In genomic region chr3:185079620-185080019, GRCh38 we compare ENCODE assay signal across 16 cellular contexts.
DNase-seq lines count a peak whose midpoint lies in the region; ATAC-seq and TF ChIP-seq lines count a peak whose summit lies in the region.
"Had no signal": no experiment of that assay in that cellular context is flagged by ENCODE, and none has a peak within 500 bp of the region (broad histone marks: within the 10 kb centered on the region; RNA-seq: fewer than 3 reads in every experiment).

No MANE protein-coding gene starts in this region.

- no peaks in the 10 kb centered on the region for H3K27me3 Mint-ChIP-seq in activated CD8-positive, alpha-beta T cell treated with anti-CD3 and anti-CD28 coated beads for 36 hours
- no peaks in the 10 kb centered on the region for H3K27me3 Mint-ChIP-seq in osteocyte (ENCODE audit: unreplicated experiment)

- H3K9ac ChIP-seq in adipocyte (ENCODE audit: low read length), result no peak overlapping the region
- H3K9ac ChIP-seq: GM23248 had no signal

- CTCF ChIA-PET in activated CD8-positive, alpha-beta T cell treated with anti-CD3 and anti-CD28 coated beads for 36 hours (lab: Charles Lee), result no interaction called here

- H3K9me3 ChIP-seq in adipocyte (ENCODE audit: control insufficient read depth, low read length), result no peaks in the 10 kb centered on the region
- H3K9me3 ChIP-seq in testis, result no peaks in the 10 kb centered on the region
- H3K9me3 ChIP-seq in transverse colon, result no peaks in the 10 kb centered on the region
- H3K9me3 ChIP-seq: BE2C, HAP-1 had no signal

- no peak for ATAC-seq in activated CD8-positive, alpha-beta T cell treated with anti-CD3 and anti-CD28 coated beads for 36 hours

- H3K27me3 ChIP-seq in adipocyte (replicated peaks; ENCODE audit: control insufficient read depth, insufficient read depth, low read length) (no peaks in the 10 kb centered on the region), testis (no peaks in the 10 kb centered on the region), transverse colon (no peaks in the 10 kb centered on the region)
- H3K27me3 ChIP-seq: BE2C had no signal

- TF ChIP-seq POLR2A in testis (IDR thresholded peaks at IDR 0.05), result no peak
- no peak for TF ChIP-seq POLR2A in transverse colon (IDR thresholded peaks at IDR 0.05)

- H3K36me3 ChIP-seq in adipocyte (ENCODE audit: control insufficient read depth, insufficient read depth, low read length, severe bottlenecking) (no peaks in the 10 kb centered on the region), testis (ENCODE audit: low read depth, missing control alignments) (no peaks in the 10 kb centered on the region), transverse colon (peaks cover 0 to 9% (median 0%) of the 10 kb centered on the region in 4 donors)
- H3K36me3 ChIP-seq: BE2C, HAP-1 had no signal

- H3K4me3 Mint-ChIP-seq in activated CD8-positive, alpha-beta T cell treated with anti-CD3 and anti-CD28 coated beads for 36 hours, result no peak overlapping the region
- H3K4me3 Mint-ChIP-seq in osteocyte (ENCODE audit: unreplicated experiment), result no peak overlapping the region
- H3K4me3 Mint-ChIP-seq: CD4-positive, CD25-positive, alpha-beta regulatory T cell; CD8-positive, alpha-beta memory T cell had no signal

- intact Hi-C loops in testis (cut with DNase I; ENCODE audit: low total_unique reads), result no loop called here
- intact Hi-C loops in activated CD8-positive, alpha-beta T cell treated with anti-CD3 and anti-CD28 coated beads for 36 hours (cut with micrococcal nuclease), result no loop called here
- intact Hi-C loops in transverse colon (cut with DNase I; ENCODE audit: low total_unique reads), result no loop called here

- POLR2A ChIA-PET in activated CD8-positive, alpha-beta T cell treated with anti-CD3 and anti-CD28 coated beads for 36 hours (lab: Charles Lee), result interaction anchor here (1.0 kb wide), 1 partner anchor 29 kb away, joined by 3 read pairs; no protein-coding TSS in a partner anchor

- no peaks in the 10 kb centered on the region for H3K4me1 ChIP-seq in adipocyte (ENCODE audit: control insufficient read depth, insufficient read depth, low read length)
- H3K4me1 ChIP-seq in testis, result peaks cover 8% of the 10 kb centered on the region
- peaks cover 2 to 10% (median 5%) of the 10 kb centered on the region in 4 donors for H3K4me1 ChIP-seq in transverse colon
- H3K4me1 ChIP-seq: BE2C, HAP-1 had no signal

- DNase-seq in adipocyte (ENCODE audit: low read depth), result peak; percentile 12
- peak; percentile 25 for DNase-seq in fibroblast of peridontal ligament (ENCODE audit: extremely low read depth)
- peak; percentile 5 for DNase-seq in myocyte (ENCODE audit: low read depth)
- DNase-seq in testis, result no peak
- no peak for DNase-seq in activated CD8-positive, alpha-beta T cell treated with anti-CD3 and anti-CD28 coated beads for 36 hours
- DNase-seq in osteocyte (ENCODE audit: extremely low spot score, unreplicated experiment), result no peak
- DNase-seq in transverse colon, result no peak
- DNase-seq: ACHN; BE2C; C1 segment of cervical spinal cord; CD4-positive, CD25-positive, alpha-beta regulatory T cell; CD8-positive, alpha-beta memory T cell; COR-L47; DMS 273 treated with DMSO at 0.1 percent for 48 hours; GM23248 had no signal

- H3K27ac Mint-ChIP-seq in activated CD8-positive, alpha-beta T cell treated with anti-CD3 and anti-CD28 coated beads for 36 hours, result no peak overlapping the region
- H3K27ac Mint-ChIP-seq in osteocyte (ENCODE audit: unreplicated experiment), result no peak overlapping the region
- H3K27ac Mint-ChIP-seq: CD4-positive, CD25-positive, alpha-beta regulatory T cell; CD8-positive, alpha-beta memory T cell had no signal

- no peak overlapping the region for H3K4me3 ChIP-seq in adipocyte (ENCODE audit: low read length)
- no peak overlapping the region for H3K4me3 ChIP-seq in testis
- no peak overlapping the region for H3K4me3 ChIP-seq in transverse colon
- H3K4me3 ChIP-seq: GM23248, HAP-1 had no signal

- H3K36me3 Mint-ChIP-seq in activated CD8-positive, alpha-beta T cell treated with anti-CD3 and anti-CD28 coated beads for 36 hours (ENCODE audit: low read depth), result no peaks in the 10 kb centered on the region
- H3K36me3 Mint-ChIP-seq in osteocyte (ENCODE audit: unreplicated experiment), result peaks cover 3% of the 10 kb centered on the region
- H3K36me3 Mint-ChIP-seq: CD4-positive, CD25-positive, alpha-beta regulatory T cell; CD8-positive, alpha-beta memory T cell had no signal

- H3K9me3 Mint-ChIP-seq in activated CD8-positive, alpha-beta T cell treated with anti-CD3 and anti-CD28 coated beads for 36 hours, result no peaks in the 10 kb centered on the region
- H3K9me3 Mint-ChIP-seq in osteocyte (ENCODE audit: unreplicated experiment), result no peaks in the 10 kb centered on the region
- H3K9me3 Mint-ChIP-seq: CD8-positive, alpha-beta memory T cell had no signal

- in situ Hi-C loops in transverse colon (cut with MboI; ENCODE audit: low pct_ligation_motif_present in 1 of 4, low pct_unique_long_range_greater_than_20kb in 1 of 4, low sequenced_read_pairs in 3 of 4), result no loop called here

- H3K27ac ChIP-seq in testis (peak overlapping the region; percentile 22 to 73), transverse colon (peak overlapping the region in 2 of 4 donors; percentile 13 to 27)
- H3K27ac ChIP-seq: GM23248 had no signal

- TF ChIP-seq EP300 in transverse colon (IDR thresholded peaks at IDR 0.05; ENCODE audit: low read depth), result no peak

- H3K4me1 Mint-ChIP-seq in activated CD8-positive, alpha-beta T cell treated with anti-CD3 and anti-CD28 coated beads for 36 hours (ENCODE audit: low read depth), result no peaks in the 10 kb centered on the region
- H3K4me1 Mint-ChIP-seq in osteocyte (ENCODE audit: unreplicated experiment), result no peaks in the 10 kb centered on the region
- H3K4me1 Mint-ChIP-seq: CD4-positive, CD25-positive, alpha-beta regulatory T cell; CD8-positive, alpha-beta memory T cell had no signal

- 27 to 43% methylated on average over 1 of the region's 1 CpG for WGBS in testis, 2 donors
- 25 to 61% methylated on average over 1 of the region's 1 CpG for WGBS in transverse colon (ENCODE audit: low coverage in 1 of 2), 2 donors

- TF ChIP-seq CTCF in testis (IDR thresholded peaks at IDR 0.05), result no peak
- no peak for TF ChIP-seq CTCF in activated CD8-positive, alpha-beta T cell treated with anti-CD3 and anti-CD28 coated beads for 36 hours (IDR thresholded peaks at IDR 0.05)
- no peak for TF ChIP-seq CTCF in osteocyte (IDR thresholded peaks at IDR 0.05)
- TF ChIP-seq CTCF in transverse colon (IDR thresholded peaks at IDR 0.05), result no peak

Comparison
In these comparisons a context has a peak if more than half of its experiments do, and no peak if none do; other contexts are left out.
1. DNase-seq: peak in adipocyte (single experiment), fibroblast of peridontal ligament (single experiment) and myocyte (single experiment); none in testis (single experiment), activated CD8-positive, alpha-beta T cell treated with anti-CD3 and anti-CD28 coated beads for 36 hours (single experiment), osteocyte (single experiment) and transverse colon (single experiment).